1 cellular context compared by ENCODE assay signal in the genomic region with DNA sequence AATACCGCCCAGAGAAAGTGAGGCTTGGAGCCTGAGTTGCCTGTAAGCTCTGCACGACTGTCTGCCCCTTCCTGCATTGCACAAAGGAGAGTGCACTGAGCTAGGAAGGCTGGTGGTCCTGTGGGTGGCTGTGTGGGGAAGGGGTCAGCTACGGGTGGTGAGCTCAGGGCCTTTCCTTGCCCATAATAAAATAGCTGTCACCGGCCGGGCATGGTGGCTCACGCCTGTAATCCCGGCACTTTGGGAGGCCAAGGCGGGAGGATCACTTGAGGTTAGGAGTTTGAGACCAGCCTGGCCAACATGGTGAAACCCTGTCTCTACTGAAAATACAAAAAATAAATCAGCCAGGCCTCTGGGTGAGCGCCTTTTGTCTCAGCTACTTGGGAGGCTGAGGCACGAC. TPM values are rescaled to one million over a fixed set of nuclear protein-coding genes. Genes with fewer than 3 reads are reported as not detected.
"Had no signal": no experiment of that assay in that cellular context is flagged by ENCODE, and none has a peak within 500 bp of the region (broad histone marks: within the 10 kb centered on the region; RNA-seq: fewer than 3 reads in every experiment).

No MANE protein-coding gene starts in this region.

RNA-seq across cellular contexts. Expression of a gene that starts 7.1 kb away (rescaled TPM):
- total RNA-seq: OCI-LY7 had no signal
